ENCODE assay signal across 17 cellular contexts in the genomic region with DNA sequence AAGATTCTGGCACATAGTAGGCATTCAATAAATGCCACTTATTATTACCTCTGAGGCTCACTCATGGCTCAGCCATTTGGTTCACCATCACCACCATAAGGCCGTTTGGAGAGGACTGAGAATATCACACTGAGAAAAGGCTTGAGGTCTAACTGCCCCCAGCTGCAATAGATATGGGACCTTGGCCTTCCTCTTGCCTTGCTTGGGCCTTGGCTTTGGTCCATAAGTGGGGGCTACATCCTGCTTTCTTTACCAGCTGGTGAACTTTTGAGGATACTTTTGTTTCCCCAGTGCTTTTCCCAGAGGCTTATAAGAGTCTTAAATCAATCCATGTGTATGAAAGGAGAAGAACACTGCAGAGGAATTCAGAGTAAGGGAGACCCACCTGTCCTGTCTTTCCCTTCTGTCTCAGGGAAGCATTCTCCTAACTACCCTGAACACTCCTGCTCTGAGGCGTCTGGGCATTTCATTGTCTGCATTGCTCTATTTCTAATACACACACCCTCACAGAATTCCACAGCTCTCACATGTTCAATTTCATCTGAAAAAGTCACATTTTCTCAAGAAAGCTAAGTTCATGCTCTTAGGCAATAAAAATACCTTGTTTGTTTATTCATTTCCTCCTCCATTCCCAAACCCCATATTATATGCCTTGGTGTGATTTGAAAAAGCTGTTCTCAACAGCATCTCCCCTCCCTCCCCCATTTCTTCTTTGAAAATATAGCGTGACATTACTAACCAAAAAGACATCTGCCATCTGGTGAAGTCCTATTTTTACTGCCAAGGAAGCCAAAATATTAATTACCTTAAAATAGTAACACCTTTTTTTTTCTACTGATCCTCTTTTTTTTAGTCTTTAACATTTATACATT. TPM values are rescaled to one million over a fixed set of nuclear protein-coding genes. Genes with fewer than 3 reads are reported as not detected.
DNase-seq lines count a peak whose midpoint lies in the region; ATAC-seq and TF ChIP-seq lines count a peak whose summit lies in the region.
"Had no signal": no experiment of that assay in that cellular context is flagged by ENCODE, and none has a peak within 500 bp of the region (broad histone marks: within the 10 kb centered on the region; RNA-seq: fewer than 3 reads in every experiment).

No MANE protein-coding gene starts in this region.

- no peaks in the 10 kb centered on the region for H3K36me3 Mint-ChIP-seq in brain

- TF ChIP-seq CTCF in left ventricle myocardium inferior (IDR thresholded peaks at IDR 0.05; ENCODE audit: borderline replicate concordance) (no peak), brain (conservative IDR thresholded peaks at IDR 0.05) (no peak)

- H3K27ac Mint-ChIP-seq in brain = peak overlapping the region in 4 of 5 experiments; percentile 13 to 94 (median 59)

- no peaks in the 10 kb centered on the region for H3K9me3 ChIP-seq in left ventricle myocardium inferior (replicated peaks)
- H3K9me3 ChIP-seq: adrenal gland, thyroid gland had no signal

- no peaks in the 10 kb centered on the region for H3K27me3 ChIP-seq in left ventricle myocardium inferior (ENCODE audit: low read depth)
- H3K27me3 ChIP-seq: adrenal gland, neutrophil, thyroid gland had no signal

- H3K27ac ChIP-seq in left ventricle myocardium inferior (replicated peaks) = peak overlapping the region; percentile 41
- H3K27ac ChIP-seq: adrenal gland, dorsolateral prefrontal cortex, neutrophil, PC-9, thyroid gland had no signal

- no peaks in the 10 kb centered on the region for H3K27me3 Mint-ChIP-seq in brain

- peaks cover 16% of the 10 kb centered on the region for H3K4me1 Mint-ChIP-seq in brain

- H3K4me3 ChIP-seq in left ventricle myocardium inferior = no peak overlapping the region
- H3K4me3 ChIP-seq: adrenal gland, dorsolateral prefrontal cortex, PC-9, thyroid gland had no signal

- H3K9me3 Mint-ChIP-seq in brain = no peaks in the 10 kb centered on the region

- in situ Hi-C loops in KBM-7 (cut with MboI; ENCODE audit: low pct_unique_long_range_greater_than_20kb, low sequenced_read_pairs) = no loop called here

- intact Hi-C loops in left ventricle myocardium inferior (cut with micrococcal nuclease) = no loop called here
- intact Hi-C loops in Right ventricle myocardium inferior (cut with DNase I) = no loop called here

- peaks cover 22% of the 10 kb centered on the region for H3K4me1 ChIP-seq in left ventricle myocardium inferior
- H3K4me1 ChIP-seq: adrenal gland, thyroid gland had no signal

- H3K36me3 ChIP-seq in left ventricle myocardium inferior = no peaks in the 10 kb centered on the region
- H3K36me3 ChIP-seq: adrenal gland, neutrophil, thyroid gland had no signal

- H3K4me3 Mint-ChIP-seq in brain = no peak overlapping the region

- no peak for ATAC-seq in Right ventricle myocardium inferior
- peak; percentile 22 for ATAC-seq in HG03066 (IDR thresholded peaks at IDR 0.05; ENCODE audit: low read depth, unreplicated experiment)
- no peak for ATAC-seq in HG02981 (IDR thresholded peaks at IDR 0.05; ENCODE audit: unreplicated experiment)
- ATAC-seq in GM19455 (IDR thresholded peaks at IDR 0.05; ENCODE audit: unreplicated experiment) = no peak
- ATAC-seq: left cardiac atrium had no signal

- DNase-seq in left ventricle myocardium inferior = no peak
- no peak for DNase-seq in Right ventricle myocardium inferior (ENCODE audit: missing footprints)
- no peak for DNase-seq in KBM-7
- no peak for DNase-seq in activated CD4-positive, alpha-beta T cell treated with anti-CD3 and anti-CD28 coated beads, Interleukin-2, amount 50 U/mL, for 1 hour
- DNase-seq: adrenal gland, DND-41, dorsolateral prefrontal cortex, Karpas-422, left cardiac atrium, PC-9, thyroid gland had no signal

RNA-seq across cellular contexts. Expression of gene KCNMB2, which starts 22.5 kb away (rescaled TPM):
- 2.1 TPM for total RNA-seq in left ventricle myocardium inferior
- 1.8 TPM for total RNA-seq in Right ventricle myocardium inferior
- 22.3 TPM for polyA plus RNA-seq in brain (ENCODE audit: insufficient read depth, low read depth, low replicate concordance)
- total RNA-seq: A673, PC-9 had no signal
